ENCODE assay signal across 2 cellular contexts in genomic region chr5:21615195-21615765, GRCh38.
TF ChIP-seq lines count a peak whose summit lies in the region.

No MANE protein-coding gene starts in this region.

TF ChIP-seq in GM23338, 12 proteins besides CTCF, POLR2A, EP300 and RAD21:
- TF ChIP-seq POLR2AphosphoS5 (IDR thresholded peaks at IDR 0.05; ENCODE audit: low read depth) (no peak), ZNF114 (CRISPR knock-in tag; IDR thresholded peaks at IDR 0.05) (no peak), ZNF331 (CRISPR knock-in tag; IDR thresholded peaks at IDR 0.05; ENCODE audit: low read depth) (no peak), JUNB (IDR thresholded peaks at IDR 0.05; ENCODE audit: unreplicated experiment) (no peak), CREB1 (CRISPR knock-in tag; IDR thresholded peaks at IDR 0.05; ENCODE audit: low read depth) (no peak), NANOG (IDR thresholded peaks at IDR 0.05; ENCODE audit: borderline replicate concordance) (no peak), REST (IDR thresholded peaks at IDR 0.05; ENCODE audit: unreplicated experiment) (no peak), EZH2 (IDR thresholded peaks at IDR 0.05; ENCODE audit: low read depth, unreplicated experiment) (no peak), EZH2phosphoT487 (IDR thresholded peaks at IDR 0.05; ENCODE audit: unreplicated experiment) (no peak), ZNF462 (CRISPR knock-in tag; IDR thresholded peaks at IDR 0.05) (no peak), STAT1 (IDR thresholded peaks at IDR 0.05; ENCODE audit: unreplicated experiment) (no peak)
- TF ChIP-seq, protein P1, sequence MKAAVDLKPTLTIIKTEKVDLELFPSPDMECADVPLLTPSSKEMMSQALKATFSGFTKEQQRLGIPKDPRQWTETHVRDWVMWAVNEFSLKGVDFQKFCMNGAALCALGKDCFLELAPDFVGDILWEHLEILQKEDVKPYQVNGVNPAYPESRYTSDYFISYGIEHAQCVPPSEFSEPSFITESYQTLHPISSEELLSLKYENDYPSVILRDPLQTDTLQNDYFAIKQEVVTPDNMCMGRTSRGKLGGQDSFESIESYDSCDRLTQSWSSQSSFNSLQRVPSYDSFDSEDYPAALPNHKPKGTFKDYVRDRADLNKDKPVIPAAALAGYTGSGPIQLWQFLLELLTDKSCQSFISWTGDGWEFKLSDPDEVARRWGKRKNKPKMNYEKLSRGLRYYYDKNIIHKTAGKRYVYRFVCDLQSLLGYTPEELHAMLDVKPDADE (IDR thresholded peaks at IDR 0.05): no peak

TF ChIP-seq in H1, 55 proteins besides CTCF, POLR2A, EP300 and RAD21:
- TF ChIP-seq TBP (IDR thresholded peaks at IDR 0.05; ENCODE audit: low read depth, low read length) (0 out of 2 replicates have a peak, but pooled peaks have one; percentile 6), ZNF274 (IDR thresholded peaks at IDR 0.05; ENCODE audit: borderline replicate concordance, extremely low read depth, low read length) (no peak), TAF7 (optimal IDR thresholded peaks at IDR 0.05; ENCODE audit: borderline replicate concordance, low read depth, low read length) (no peak), CBX8 (IDR thresholded peaks at IDR 0.05; ENCODE audit: borderline replicate concordance, low read depth, low read length) (no peak)
- TF ChIP-seq, protein P2, sequence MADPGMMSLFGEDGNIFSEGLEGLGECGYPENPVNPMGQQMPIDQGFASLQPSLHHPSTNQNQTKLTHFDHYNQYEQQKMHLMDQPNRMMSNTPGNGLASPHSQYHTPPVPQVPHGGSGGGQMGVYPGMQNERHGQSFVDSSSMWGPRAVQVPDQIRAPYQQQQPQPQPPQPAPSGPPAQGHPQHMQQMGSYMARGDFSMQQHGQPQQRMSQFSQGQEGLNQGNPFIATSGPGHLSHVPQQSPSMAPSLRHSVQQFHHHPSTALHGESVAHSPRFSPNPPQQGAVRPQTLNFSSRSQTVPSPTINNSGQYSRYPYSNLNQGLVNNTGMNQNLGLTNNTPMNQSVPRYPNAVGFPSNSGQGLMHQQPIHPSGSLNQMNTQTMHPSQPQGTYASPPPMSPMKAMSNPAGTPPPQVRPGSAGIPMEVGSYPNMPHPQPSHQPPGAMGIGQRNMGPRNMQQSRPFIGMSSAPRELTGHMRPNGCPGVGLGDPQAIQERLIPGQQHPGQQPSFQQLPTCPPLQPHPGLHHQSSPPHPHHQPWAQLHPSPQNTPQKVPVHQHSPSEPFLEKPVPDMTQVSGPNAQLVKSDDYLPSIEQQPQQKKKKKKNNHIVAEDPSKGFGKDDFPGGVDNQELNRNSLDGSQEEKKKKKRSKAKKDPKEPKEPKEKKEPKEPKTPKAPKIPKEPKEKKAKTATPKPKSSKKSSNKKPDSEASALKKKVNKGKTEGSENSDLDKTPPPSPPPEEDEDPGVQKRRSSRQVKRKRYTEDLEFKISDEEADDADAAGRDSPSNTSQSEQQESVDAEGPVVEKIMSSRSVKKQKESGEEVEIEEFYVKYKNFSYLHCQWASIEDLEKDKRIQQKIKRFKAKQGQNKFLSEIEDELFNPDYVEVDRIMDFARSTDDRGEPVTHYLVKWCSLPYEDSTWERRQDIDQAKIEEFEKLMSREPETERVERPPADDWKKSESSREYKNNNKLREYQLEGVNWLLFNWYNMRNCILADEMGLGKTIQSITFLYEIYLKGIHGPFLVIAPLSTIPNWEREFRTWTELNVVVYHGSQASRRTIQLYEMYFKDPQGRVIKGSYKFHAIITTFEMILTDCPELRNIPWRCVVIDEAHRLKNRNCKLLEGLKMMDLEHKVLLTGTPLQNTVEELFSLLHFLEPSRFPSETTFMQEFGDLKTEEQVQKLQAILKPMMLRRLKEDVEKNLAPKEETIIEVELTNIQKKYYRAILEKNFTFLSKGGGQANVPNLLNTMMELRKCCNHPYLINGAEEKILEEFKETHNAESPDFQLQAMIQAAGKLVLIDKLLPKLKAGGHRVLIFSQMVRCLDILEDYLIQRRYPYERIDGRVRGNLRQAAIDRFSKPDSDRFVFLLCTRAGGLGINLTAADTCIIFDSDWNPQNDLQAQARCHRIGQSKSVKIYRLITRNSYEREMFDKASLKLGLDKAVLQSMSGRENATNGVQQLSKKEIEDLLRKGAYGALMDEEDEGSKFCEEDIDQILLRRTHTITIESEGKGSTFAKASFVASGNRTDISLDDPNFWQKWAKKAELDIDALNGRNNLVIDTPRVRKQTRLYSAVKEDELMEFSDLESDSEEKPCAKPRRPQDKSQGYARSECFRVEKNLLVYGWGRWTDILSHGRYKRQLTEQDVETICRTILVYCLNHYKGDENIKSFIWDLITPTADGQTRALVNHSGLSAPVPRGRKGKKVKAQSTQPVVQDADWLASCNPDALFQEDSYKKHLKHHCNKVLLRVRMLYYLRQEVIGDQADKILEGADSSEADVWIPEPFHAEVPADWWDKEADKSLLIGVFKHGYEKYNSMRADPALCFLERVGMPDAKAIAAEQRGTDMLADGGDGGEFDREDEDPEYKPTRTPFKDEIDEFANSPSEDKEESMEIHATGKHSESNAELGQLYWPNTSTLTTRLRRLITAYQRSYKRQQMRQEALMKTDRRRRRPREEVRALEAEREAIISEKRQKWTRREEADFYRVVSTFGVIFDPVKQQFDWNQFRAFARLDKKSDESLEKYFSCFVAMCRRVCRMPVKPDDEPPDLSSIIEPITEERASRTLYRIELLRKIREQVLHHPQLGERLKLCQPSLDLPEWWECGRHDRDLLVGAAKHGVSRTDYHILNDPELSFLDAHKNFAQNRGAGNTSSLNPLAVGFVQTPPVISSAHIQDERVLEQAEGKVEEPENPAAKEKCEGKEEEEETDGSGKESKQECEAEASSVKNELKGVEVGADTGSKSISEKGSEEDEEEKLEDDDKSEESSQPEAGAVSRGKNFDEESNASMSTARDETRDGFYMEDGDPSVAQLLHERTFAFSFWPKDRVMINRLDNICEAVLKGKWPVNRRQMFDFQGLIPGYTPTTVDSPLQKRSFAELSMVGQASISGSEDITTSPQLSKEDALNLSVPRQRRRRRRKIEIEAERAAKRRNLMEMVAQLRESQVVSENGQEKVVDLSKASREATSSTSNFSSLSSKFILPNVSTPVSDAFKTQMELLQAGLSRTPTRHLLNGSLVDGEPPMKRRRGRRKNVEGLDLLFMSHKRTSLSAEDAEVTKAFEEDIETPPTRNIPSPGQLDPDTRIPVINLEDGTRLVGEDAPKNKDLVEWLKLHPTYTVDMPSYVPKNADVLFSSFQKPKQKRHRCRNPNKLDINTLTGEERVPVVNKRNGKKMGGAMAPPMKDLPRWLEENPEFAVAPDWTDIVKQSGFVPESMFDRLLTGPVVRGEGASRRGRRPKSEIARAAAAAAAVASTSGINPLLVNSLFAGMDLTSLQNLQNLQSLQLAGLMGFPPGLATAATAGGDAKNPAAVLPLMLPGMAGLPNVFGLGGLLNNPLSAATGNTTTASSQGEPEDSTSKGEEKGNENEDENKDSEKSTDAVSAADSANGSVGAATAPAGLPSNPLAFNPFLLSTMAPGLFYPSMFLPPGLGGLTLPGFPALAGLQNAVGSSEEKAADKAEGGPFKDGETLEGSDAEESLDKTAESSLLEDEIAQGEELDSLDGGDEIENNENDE (IDR thresholded peaks at IDR 0.05; ENCODE audit: insufficient replicate concordance, low read length): no peak
- TF ChIP-seq, protein P3, sequence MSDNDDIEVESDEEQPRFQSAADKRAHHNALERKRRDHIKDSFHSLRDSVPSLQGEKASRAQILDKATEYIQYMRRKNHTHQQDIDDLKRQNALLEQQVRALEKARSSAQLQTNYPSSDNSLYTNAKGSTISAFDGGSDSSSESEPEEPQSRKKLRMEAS (IDR thresholded peaks at IDR 0.05): no peak
